ENCODE assay signal across 29 cellular contexts in genomic region chr2:132407767-132408166, GRCh38. TPM values are rescaled to one million over a fixed set of nuclear protein-coding genes. Genes with fewer than 3 reads are reported as not detected.
"Had no signal": no experiment of that assay in that cellular context is flagged by ENCODE, and none has a peak within 500 bp of the region (broad histone marks: within the 10 kb centered on the region; RNA-seq: fewer than 3 reads in every experiment).

No MANE protein-coding gene starts in this region.

- H3K36me3 ChIP-seq: esophagus squamous epithelium, heart right ventricle, neural progenitor cell, prostate gland, right atrium auricular region, tibial artery, upper lobe of left lung had no signal

- H2AFZ ChIP-seq: neural progenitor cell had no signal

- H3K9ac ChIP-seq: neural progenitor cell had no signal

- H3K4me3 Mint-ChIP-seq: immature natural killer cell; memory B cell; mesothelial cell of epicardium; naive thymus-derived CD4-positive, alpha-beta T cell; nephron; neural progenitor cell; stimulated activated effector memory CD8-positive, alpha-beta T cell treated with anti-CD3 and anti-CD28 coated beads, Interleukin-12 subunit alpha, Interleukin-12 subunit beta, amount 100 ng/mL, for 72 hours had no signal

- H3K9me3 Mint-ChIP-seq: mesothelial cell of epicardium, nephron, neural progenitor cell had no signal

- H3K9me3 ChIP-seq: esophagus squamous epithelium, prostate gland, right atrium auricular region, testis, tibial artery, upper lobe of left lung had no signal

- H3K4me1 ChIP-seq: esophagus squamous epithelium, heart right ventricle, prostate gland, right atrium auricular region, testis, tibial artery, upper lobe of left lung had no signal

- H3K36me3 Mint-ChIP-seq: immature natural killer cell; memory B cell; mesothelial cell of epicardium; naive thymus-derived CD4-positive, alpha-beta T cell; neural progenitor cell; stimulated activated effector memory CD8-positive, alpha-beta T cell treated with anti-CD3 and anti-CD28 coated beads, Interleukin-12 subunit alpha, Interleukin-12 subunit beta, amount 100 ng/mL, for 72 hours had no signal

- H3K27me3 ChIP-seq: neural progenitor cell, right atrium auricular region, testis, upper lobe of left lung had no signal

- H3K27ac Mint-ChIP-seq: immature natural killer cell; memory B cell; mesothelial cell of epicardium; naive thymus-derived CD4-positive, alpha-beta T cell; nephron; neural progenitor cell; stimulated activated effector memory CD8-positive, alpha-beta T cell treated with anti-CD3 and anti-CD28 coated beads, Interleukin-12 subunit alpha, Interleukin-12 subunit beta, amount 100 ng/mL, for 72 hours had no signal

- H3K4me1 Mint-ChIP-seq: immature natural killer cell; memory B cell; mesothelial cell of epicardium; naive thymus-derived CD4-positive, alpha-beta T cell; nephron; stimulated activated effector memory CD8-positive, alpha-beta T cell treated with anti-CD3 and anti-CD28 coated beads, Interleukin-12 subunit alpha, Interleukin-12 subunit beta, amount 100 ng/mL, for 72 hours had no signal

- H3K4me2 ChIP-seq: neural progenitor cell had no signal

- H3K4me3 ChIP-seq: coronary artery, esophagus squamous epithelium, heart right ventricle, lung, neural progenitor cell, prostate gland, right atrium auricular region, testis, tibial artery, upper lobe of left lung had no signal

- FAIRE-seq: endometrium had no signal

- ATAC-seq: heart right ventricle; left lobe of liver; naive thymus-derived CD4-positive, alpha-beta T cell; sciatic nerve; stimulated activated effector memory CD8-positive, alpha-beta T cell treated with anti-CD3 and anti-CD28 coated beads, Interleukin-12 subunit alpha, Interleukin-12 subunit beta, amount 100 ng/mL, for 72 hours had no signal

- DNase-seq: dermis blood vessel endothelial cell; effector memory CD4-positive, alpha-beta T cell; erythroblast; esophagus squamous epithelium; foreskin melanocyte; glutamatergic neuron; heart right ventricle; hypothalamus; immature natural killer cell; naive thymus-derived CD4-positive, alpha-beta T cell; stimulated activated CD4-positive, alpha-beta T cell treated with anti-CD3 and anti-CD28 coated beads, Interleukin-2, amount 100 ng/mL, for 24 hours; stimulated activated CD4-positive, alpha-beta T cell treated with anti-CD3 and anti-CD28 coated beads, Interleukin-4, amount 100 ng/mL, for 24 hours; stimulated activated naive CD4-positive, alpha-beta T cell treated with Interleukin-2 at 50 U/mL for 16 hours; substantia nigra; testis; tibial artery; upper lobe of left lung had no signal

- H3K27ac ChIP-seq: coronary artery, esophagus squamous epithelium, heart right ventricle, neural progenitor cell, prostate gland, right atrium auricular region, testis, tibial artery, upper lobe of left lung had no signal

- H3K27me3 Mint-ChIP-seq: memory B cell; naive thymus-derived CD4-positive, alpha-beta T cell had no signal

RNA-seq across cellular contexts. Expression of gene GPR39, which starts 8.8 kb away (rescaled TPM):
- total RNA-seq: heart right ventricle; naive thymus-derived CD4-positive, alpha-beta T cell had no signal
- polyA plus RNA-seq: immature natural killer cell; naive thymus-derived CD4-positive, alpha-beta T cell had no signal
